In genomic region chr16:69741951-69742904, GRCh38 we compare ENCODE assay signal across 9 cellular contexts. TPM values are rescaled to one million over a fixed set of nuclear protein-coding genes. Genes with fewer than 3 reads are reported as not detected.
DNase-seq lines count a peak whose midpoint lies in the region; ATAC-seq, FAIRE-seq and TF ChIP-seq lines count a peak whose summit lies in the region.
"Had no signal": no experiment of that assay in that cellular context is flagged by ENCODE, and none has a peak within 500 bp of the region (broad histone marks: within the 10 kb centered on the region; RNA-seq: fewer than 3 reads in every experiment).

No MANE protein-coding gene starts in this region.

- ATAC-seq in upper lobe of left lung (ENCODE audit: low FRiP score in 2 of 2) (no peak), GM18858 (IDR thresholded peaks at IDR 0.05; ENCODE audit: unreplicated experiment) (no peak)

- BruUV-seq in endothelial cell of umbilical vein (replicated peaks; lab: Mats Ljungman, UMichigan), result TSS peak; percentile 53

- peaks cover 18% of the 10 kb centered on the region for H3K4me1 ChIP-seq in endothelial cell of umbilical vein (ENCODE audit: control insufficient read depth, extremely low read depth, insufficient read depth, low read length)
- H3K4me1 ChIP-seq in upper lobe of left lung, result peaks cover 5 to 16% (median 9%) of the 10 kb centered on the region in 4 donors

- no peak for TF ChIP-seq POLR2A in endothelial cell of umbilical vein (IDR thresholded peaks at IDR 0.05; ENCODE audit: low read depth, low read length)
- no peak for TF ChIP-seq POLR2A in lower leg skin (IDR thresholded peaks at IDR 0.05)
- no peak for TF ChIP-seq POLR2A in upper lobe of left lung (IDR thresholded peaks at IDR 0.05)

- 66 to 71% methylated on average over 40 to 41 of the region's 41 CpGs for WGBS in lower leg skin, 2 donors
- 79 to 84% methylated on average over 40 to 41 of the region's 41 CpGs for WGBS in upper lobe of left lung, 2 donors

- CTCF ChIA-PET in endothelial cell of umbilical vein (lab: Charles Lee), result interaction anchor here (1.0 to 2.1 kb wide), 3 partner anchors 10 to 13 kb away, joined by 3 to 10 read pairs (median 6); partner anchors contain the start of gene NOB1

- H3K36me3 ChIP-seq in endothelial cell of umbilical vein (ENCODE audit: control insufficient read depth in 2 of 2, extremely low read depth in 1 of 2, insufficient read depth in 2 of 2, low read length in 2 of 2) (peaks cover 17 to 23% of the 10 kb centered on the region in 2 experiments), upper lobe of left lung (peaks cover 0 to 76% (median 59%) of the 10 kb centered on the region in 4 donors)

- no peak overlapping the region for H3K4me2 ChIP-seq in endothelial cell of umbilical vein (ENCODE audit: insufficient read depth, low read length)

- dilution Hi-C loops in endothelial cell of umbilical vein (cut with MboI; ENCODE audit: extremely low pct_ligation_motif_present, low sequenced_read_pairs), result no loop called here

- peaks cover 7% of the 10 kb centered on the region for H3K79me2 ChIP-seq in endothelial cell of umbilical vein (ENCODE audit: control insufficient read depth, insufficient read depth, low read length)

- no peak overlapping the region for H2AFZ ChIP-seq in endothelial cell of umbilical vein (ENCODE audit: low read depth, low read length)

- H3K27me3 ChIP-seq in endothelial cell of umbilical vein (ENCODE audit: control insufficient read depth in 2 of 2, insufficient read depth in 2 of 2, low read length in 2 of 2) (no peaks in the 10 kb centered on the region), upper lobe of left lung (no peaks in the 10 kb centered on the region)

- no peaks in the 10 kb centered on the region for H4K20me1 ChIP-seq in endothelial cell of umbilical vein (replicated peaks; ENCODE audit: control insufficient read depth, extremely low read depth, insufficient read depth, low read length)

- H3K9me3 ChIP-seq in endothelial cell of umbilical vein (replicated peaks; ENCODE audit: control insufficient read depth, insufficient read depth, low read length), result no peaks in the 10 kb centered on the region
- H3K9me3 ChIP-seq in upper lobe of left lung, result no peaks in the 10 kb centered on the region

- no peak overlapping the region for H3K27ac ChIP-seq in endothelial cell of umbilical vein (ENCODE audit: insufficient read depth, low read depth, low read length)
- peak overlapping the region in 1 of 4 donors; percentile 36 for H3K27ac ChIP-seq in upper lobe of left lung

- H3K4me3 ChIP-seq in endothelial cell of umbilical vein (replicated peaks in 1 of 3; ENCODE audit: insufficient read depth in 1 of 3, low read depth in 1 of 3, low read length in 3 of 3) (no peak overlapping the region), lower leg skin (ENCODE audit: low read depth, poor library complexity, severe bottlenecking) (no peak overlapping the region), upper lobe of left lung (no peak overlapping the region)

- TF ChIP-seq CTCF in endothelial cell of umbilical vein (IDR thresholded peaks at IDR 0.05; ENCODE audit: extremely low read depth in 1 of 2, insufficient read depth in 1 of 2, low read depth in 1 of 2, low read length in 2 of 2) (no peak), lower leg skin (IDR thresholded peaks at IDR 0.05) (no peak), upper lobe of left lung (IDR thresholded peaks at IDR 0.05) (no peak)

- DNase-seq in NCI-H748 (lab: John Stamatoyannopoulos, UW; ENCODE audit: unreplicated experiment) (peak; percentile 1), NCI-H748 treated with DMSO at 0.1 percent for 48 hours (lab: John Stamatoyannopoulos, UW) (no peak), endothelial cell of umbilical vein (ENCODE audit: low read depth, low spot score) (peak; percentile 73), lower leg skin (ENCODE audit: low spot score in 2 of 2) (peak; percentile 50 to 90), upper lobe of left lung (peak; percentile 75 to 80), NCI-H510A (lab: John Stamatoyannopoulos, UW) (no peak), occipital lobe (lab: John Stamatoyannopoulos, UW) (no peak)

- no peak for TF ChIP-seq EP300 in upper lobe of left lung (IDR thresholded peaks at IDR 0.05)

- intact Hi-C loops in endothelial cell of umbilical vein (cut with micrococcal nuclease) (loop anchor here (2.0 kb wide), 1 partner anchor 15 kb away; the partner anchor contains the start of gene NQO1), lower leg skin (cut with DNase I; ENCODE audit: low total_unique reads) (no loop called here)

- H3K9ac ChIP-seq in endothelial cell of umbilical vein (replicated peaks; ENCODE audit: extremely low read depth, insufficient read depth, low read length), result no peak overlapping the region

- FAIRE-seq in endothelial cell of umbilical vein (lab: Jason Lieb, UNC), result peak; percentile 60
- FAIRE-seq: colon had no signal

- no peaks in the 10 kb centered on the region for H3K9me1 ChIP-seq in endothelial cell of umbilical vein (replicated peaks; ENCODE audit: control insufficient read depth, extremely low read depth, insufficient read depth, low read length)

- POLR2A ChIA-PET in endothelial cell of umbilical vein (lab: Charles Lee), result no interaction called here

TF ChIP-seq in endothelial cell of umbilical vein, 7 proteins besides CTCF, POLR2A, EP300 and RAD21:
- TF ChIP-seq MYC (IDR thresholded peaks at IDR 0.05; ENCODE audit: low read depth, low read length) (no peak), FOS (IDR thresholded peaks at IDR 0.05; ENCODE audit: borderline replicate concordance, insufficient read depth, low read length) (no peak), GATA2 (IDR thresholded peaks at IDR 0.05; ENCODE audit: insufficient read depth, insufficient read length, low read depth, low read length) (no peak), EZH2 (IDR thresholded peaks at IDR 0.05; ENCODE audit: borderline replicate concordance, low read depth, low read length, severe bottlenecking) (no peak), POLR2AphosphoS5 (IDR thresholded peaks at IDR 0.05; ENCODE audit: insufficient read depth, low read depth, low read length) (no peak), JUN (IDR thresholded peaks at IDR 0.05; ENCODE audit: borderline replicate concordance, insufficient read depth, insufficient read length, low read depth) (no peak)
- TF ChIP-seq, protein P1, sequence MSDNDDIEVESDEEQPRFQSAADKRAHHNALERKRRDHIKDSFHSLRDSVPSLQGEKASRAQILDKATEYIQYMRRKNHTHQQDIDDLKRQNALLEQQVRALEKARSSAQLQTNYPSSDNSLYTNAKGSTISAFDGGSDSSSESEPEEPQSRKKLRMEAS (IDR thresholded peaks at IDR 0.05; ENCODE audit: insufficient read depth, insufficient read length), result no peak
TF ChIP-seq in endothelial cell of umbilical vein: peak in this region for 0.

RNA-seq across cellular contexts. Expression of gene NOB1, which starts 12.5 kb away (rescaled TPM):
- total RNA-seq in endothelial cell of umbilical vein (58.6 and 65.4 TPM in 2 replicates), lower leg skin (10 to 100 TPM; 33.8 to 78.0 (median 51.0) TPM), upper lobe of left lung (10 to 100 TPM; 24.1 to 38.2 (median 34.3) TPM), occipital lobe (11.1 TPM)
- 65.0 and 66.5 TPM in 2 replicates for polyA plus RNA-seq in endothelial cell of umbilical vein
- 79.0 and 82.7 TPM in 2 replicates for polyA plus RNA-seq in endothelial cell of umbilical vein (2011; cell fraction: cytosol; rRNA removed)
- 38.3 and 47.5 TPM in 2 replicates for polyA plus RNA-seq in endothelial cell of umbilical vein (2011; cell fraction: nucleus; rRNA removed)
- polyA plus RNA-seq in endothelial cell of umbilical vein (2012), result 67.7 and 73.8 TPM in 2 replicates
- 43.4 and 47.1 TPM in 2 replicates for polyA minus RNA-seq in endothelial cell of umbilical vein
- polyA minus RNA-seq in endothelial cell of umbilical vein (2011; cell fraction: cytosol; rRNA and poly(A)+ RNA removed), result 70.3 TPM
- 21.2 and 22.7 TPM in 2 replicates for polyA minus RNA-seq in endothelial cell of umbilical vein (2011; cell fraction: nucleus; rRNA and poly(A)+ RNA removed)

RNA-seq across cellular contexts. Expression of gene NQO1, which starts 15.9 kb away (rescaled TPM):
- 301 and 345 TPM in 2 replicates for total RNA-seq in endothelial cell of umbilical vein
- 257 and 273 TPM in 2 replicates for polyA plus RNA-seq in endothelial cell of umbilical vein
- 289 and 395 TPM in 2 replicates for polyA plus RNA-seq in endothelial cell of umbilical vein (2011; cell fraction: cytosol; rRNA removed)
- 127 and 146 TPM in 2 replicates for polyA plus RNA-seq in endothelial cell of umbilical vein (2011; cell fraction: nucleus; rRNA removed)
- 340 and 362 TPM in 2 replicates for polyA plus RNA-seq in endothelial cell of umbilical vein (2012)
- polyA minus RNA-seq in endothelial cell of umbilical vein, result 198 and 214 TPM in 2 replicates
- 136 TPM for polyA minus RNA-seq in endothelial cell of umbilical vein (2011; cell fraction: cytosol; rRNA and poly(A)+ RNA removed)
- polyA minus RNA-seq in endothelial cell of umbilical vein (2011; cell fraction: nucleus; rRNA and poly(A)+ RNA removed), result 32.9 and 33.8 TPM in 2 replicates
- total RNA-seq in lower leg skin, result 10 to 100 TPM in 3 of 4 donors, 1 to 10 TPM in 1; 8.8 to 27.3 (median 14.8) TPM
- 10 to 100 TPM; 13.6 to 73.0 (median 48.6) TPM for total RNA-seq in upper lobe of left lung
- 8.4 TPM for total RNA-seq in occipital lobe

RNA-seq across cellular contexts. Expression of gene WWP2, which starts 19.9 kb away (rescaled TPM):
- total RNA-seq in endothelial cell of umbilical vein (43.0 and 44.9 TPM in 2 replicates), lower leg skin (10 to 100 TPM; 26.9 to 50.9 (median 43.9) TPM), upper lobe of left lung (100 to 1,000 TPM in 2 of 6 donors, 10 to 100 TPM in 4; 59.5 to 125 (median 82.3) TPM), occipital lobe (15.9 TPM)
- polyA plus RNA-seq in endothelial cell of umbilical vein, result 17.9 and 22.4 TPM in 2 replicates
- polyA plus RNA-seq in endothelial cell of umbilical vein (2011; cell fraction: cytosol; rRNA removed), result 14.7 and 15.4 TPM in 2 replicates
- polyA plus RNA-seq in endothelial cell of umbilical vein (2011; cell fraction: nucleus; rRNA removed), result 46.8 and 56.5 TPM in 2 replicates
- 25.8 and 27.2 TPM in 2 replicates for polyA plus RNA-seq in endothelial cell of umbilical vein (2012)
- 41.5 and 44.4 TPM in 2 replicates for polyA minus RNA-seq in endothelial cell of umbilical vein
- 15.4 TPM for polyA minus RNA-seq in endothelial cell of umbilical vein (2011; cell fraction: cytosol; rRNA and poly(A)+ RNA removed)
- polyA minus RNA-seq in endothelial cell of umbilical vein (2011; cell fraction: nucleus; rRNA and poly(A)+ RNA removed), result 36.5 and 43.5 TPM in 2 replicates

Comparison
In these comparisons a context has a peak if more than half of its experiments do, and no peak if none do; other contexts are left out.
1. DNase-seq: peak in NCI-H748 (single experiment), endothelial cell of umbilical vein (single experiment), lower leg skin (2 of 2) and upper lobe of left lung (2 of 2); none in NCI-H748 treated with DMSO at 0.1 percent for 48 hours (single experiment), NCI-H510A (single experiment) and occipital lobe (single experiment).